Comparison of ENCODE assay signal across 8 cellular contexts in the genomic region with DNA sequence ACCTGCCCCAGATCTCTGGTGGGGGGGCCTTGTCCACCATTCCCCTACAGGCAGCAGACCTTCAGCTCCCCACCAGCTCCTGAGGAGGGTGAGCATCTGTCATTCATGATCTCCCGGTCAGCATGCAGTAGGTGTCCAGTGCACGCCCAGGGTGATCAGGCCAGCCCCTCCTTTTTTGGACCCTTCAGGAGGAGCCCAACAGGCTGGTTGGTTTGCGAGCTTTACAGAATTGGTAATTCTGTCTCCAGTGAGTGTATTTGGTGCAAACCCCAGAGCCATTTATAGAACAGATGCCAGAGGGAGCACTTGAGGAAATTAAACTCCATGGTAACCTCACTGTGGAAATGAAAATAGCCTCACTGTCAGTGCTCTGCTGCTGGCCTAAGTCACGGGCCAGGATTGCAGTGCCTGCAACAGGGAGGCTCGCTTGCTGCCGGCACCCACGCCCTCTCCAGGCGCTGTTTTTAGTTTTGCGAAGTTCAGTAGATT. TPM values are rescaled to one million over a fixed set of nuclear protein-coding genes. Genes with fewer than 3 reads are reported as not detected.
DNase-seq lines count a peak whose midpoint lies in the region; ATAC-seq and TF ChIP-seq lines count a peak whose summit lies in the region.

No MANE protein-coding gene starts in this region.

- H3K4me1 ChIP-seq in HAP-1 (peaks cover 14% of the 10 kb centered on the region), gastrocnemius medialis (peaks cover 52 to 56% of the 10 kb centered on the region in 2 donors), foreskin keratinocyte (no peaks in the 10 kb centered on the region)

- H3K36me3 Mint-ChIP-seq in T-helper 2 cell treated with Interferon-gamma antibody and Interleukin-4, amounts not matched to agents 5 μg/mL and 100 μg/mL, for 36 hours (ENCODE audit: low read depth): no peaks in the 10 kb centered on the region

- H3K27me3 ChIP-seq in HAP-1 (ENCODE audit: low read depth) (no peaks in the 10 kb centered on the region), gastrocnemius medialis (no peaks in the 10 kb centered on the region), foreskin keratinocyte (peaks cover 3% of the 10 kb centered on the region)

- H3K27ac Mint-ChIP-seq in T-helper 2 cell treated with Interferon-gamma antibody and Interleukin-4, amounts not matched to agents 5 μg/mL and 100 μg/mL, for 36 hours: no peak overlapping the region

- DNase-seq in HAP-1 (ENCODE audit: low spot score in 2 of 2) (peak; percentile 33 to 40), RPMI7951 (ENCODE audit: low read depth) (peak; percentile 20), Right ventricle myocardium superior (peak; percentile 73), gastrocnemius medialis (peak; percentile 61 to 78), NK-92 (lab: John Stamatoyannopoulos, UW; ENCODE audit: unreplicated experiment) (no peak), foreskin keratinocyte (no peak)
- DNase-seq in T-helper 2 cell treated with Interferon-gamma antibody and Interleukin-4, amounts not matched to agents 5 μg/mL and 100 μg/mL, for 36 hours (ENCODE audit: low spot score): no peak

- no peaks in the 10 kb centered on the region for H3K4me1 Mint-ChIP-seq in T-helper 2 cell treated with Interferon-gamma antibody and Interleukin-4, amounts not matched to agents 5 μg/mL and 100 μg/mL, for 36 hours (ENCODE audit: low read depth)

- no peaks in the 10 kb centered on the region for H3K27me3 Mint-ChIP-seq in T-helper 2 cell treated with Interferon-gamma antibody and Interleukin-4, amounts not matched to agents 5 μg/mL and 100 μg/mL, for 36 hours (ENCODE audit: low read depth)

- H3K4me3 ChIP-seq in HAP-1 (no peak overlapping the region), gastrocnemius medialis (peak overlapping the region in 3 of 4 donors; percentile 15 to 41 (median 20))

- H3K9me3 ChIP-seq in HAP-1 (no peaks in the 10 kb centered on the region), gastrocnemius medialis (no peaks in the 10 kb centered on the region)

- in situ Hi-C loops in HAP-1 (cut with MboI; ENCODE audit: low sequenced_read_pairs): no loop called here
- in situ Hi-C loops in gastrocnemius medialis (cut with MboI; ENCODE audit: low sequenced_read_pairs in 4 of 4): no loop called here

- H3K4me3 Mint-ChIP-seq in T-helper 2 cell treated with Interferon-gamma antibody and Interleukin-4, amounts not matched to agents 5 μg/mL and 100 μg/mL, for 36 hours: no peak overlapping the region

- TF ChIP-seq POLR2A in gastrocnemius medialis (IDR thresholded peaks at IDR 0.05): no peak

- TF ChIP-seq CTCF in gastrocnemius medialis (IDR thresholded peaks at IDR 0.05 in 4 of 5, conservative IDR thresholded peaks at IDR 0.05 in 1 of 5) (peak in 2 of 5 experiments; percentile 28 to 30), foreskin keratinocyte (conservative IDR thresholded peaks at IDR 0.05) (no peak)

- intact Hi-C loops in Right ventricle myocardium superior (cut with DNase I) (no loop called here), gastrocnemius medialis (cut with DNase I; ENCODE audit: low total_unique reads) (loop anchor here (5.0 kb wide), 2 partner anchors 45 to 360 kb away; no protein-coding TSS in a partner anchor)

- ATAC-seq in Right ventricle myocardium superior (ENCODE audit: poor library complexity) (peak; percentile 69), gastrocnemius medialis (peak; percentile 92 to 94), foreskin keratinocyte (no peak), HG02938 (IDR thresholded peaks at IDR 0.05; ENCODE audit: unreplicated experiment) (no peak)

- peaks cover 7% of the 10 kb centered on the region for H3K9me3 Mint-ChIP-seq in T-helper 2 cell treated with Interferon-gamma antibody and Interleukin-4, amounts not matched to agents 5 μg/mL and 100 μg/mL, for 36 hours

- H3K27ac ChIP-seq in gastrocnemius medialis (peak overlapping the region; percentile 82 to 90 (median 86)), foreskin keratinocyte (no peak overlapping the region)

- H3K36me3 ChIP-seq in HAP-1 (replicated peaks) (no peaks in the 10 kb centered on the region), gastrocnemius medialis (no peaks in the 10 kb centered on the region)

RNA-seq across cellular contexts. Expression of gene WNK2, which starts 23.4 kb away (rescaled TPM):
- not detected in 2 replicates for total RNA-seq in RPMI7951 (2014; rRNA removed; shearing (Covaris generic))
- total RNA-seq in Right ventricle myocardium superior (222 TPM), gastrocnemius medialis (10 to 100 TPM; 11.3 to 43.0 (median 24.7) TPM), foreskin keratinocyte (0.04 and 0.14 TPM in 2 replicates)
- 0.10 TPM in 1 of 2 replicates, not detected in the other for polyA plus RNA-seq in foreskin keratinocyte

Comparison
In these comparisons a context has a peak if more than half of its experiments do, and no peak if none do; other contexts are left out.
1. DNase-seq: peak in HAP-1 (2 of 2), RPMI7951 (single experiment), Right ventricle myocardium superior (single experiment) and gastrocnemius medialis (2 of 2); none in NK-92 (single experiment), T-helper 2 cell treated with Interferon-gamma antibody and Interleukin-4, amounts not matched to agents 5 μg/mL and 100 μg/mL, for 36 hours (single experiment) and foreskin keratinocyte (0 of 2).
2. ATAC-seq: peak in Right ventricle myocardium superior (single experiment) and gastrocnemius medialis (2 of 2); none in foreskin keratinocyte (single experiment) and HG02938 (single experiment).
3. RNA of gene WNK2, which starts 23.4 kb away (total RNA-seq): 222 TPM in Right ventricle myocardium superior (single experiment) and 11.3 to 43.0 TPM in gastrocnemius medialis; 0.04 to 0.14 TPM in foreskin keratinocyte and not detected in RPMI7951; every median in the first group is over 10 times any median in the second.